Comparison of ENCODE assay signal across 10 cellular contexts in the genomic region with DNA sequence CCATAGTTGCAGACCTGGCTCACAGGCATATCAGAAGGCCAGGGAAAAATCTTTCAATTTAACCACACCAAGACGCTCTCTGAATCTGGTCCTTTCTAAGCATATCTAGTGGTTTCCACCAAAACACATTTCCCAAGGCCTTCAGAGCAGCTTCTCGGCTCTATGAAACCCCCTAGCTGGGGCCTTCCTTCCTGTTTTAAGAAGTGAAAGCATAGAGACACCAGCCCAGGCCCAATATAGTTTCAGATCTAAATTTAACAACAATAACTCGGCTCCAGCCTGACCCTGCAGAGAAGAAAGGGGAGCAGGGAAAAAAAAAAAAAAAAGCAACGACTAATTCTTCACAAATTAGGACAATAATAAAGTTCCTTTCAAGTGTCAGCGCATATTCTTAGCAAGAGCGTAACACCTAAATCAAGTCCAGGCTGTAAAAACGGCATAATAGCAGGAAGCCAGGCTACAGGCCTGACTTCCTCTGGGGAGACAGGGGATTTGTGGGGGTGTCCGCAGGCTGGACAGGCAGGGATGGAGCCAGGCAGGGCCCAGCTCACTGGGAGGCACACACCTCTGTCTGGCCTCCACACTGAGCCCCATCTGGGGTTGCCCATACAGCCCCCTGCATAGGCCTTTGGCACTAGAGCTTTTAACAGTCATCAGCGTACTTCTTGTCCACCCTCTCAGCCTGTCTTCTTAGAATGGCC.
DNase-seq lines count a peak whose midpoint lies in the region; ATAC-seq and TF ChIP-seq lines count a peak whose summit lies in the region.
"Had no signal": no experiment of that assay in that cellular context is flagged by ENCODE, and none has a peak within 500 bp of the region (broad histone marks: within the 10 kb centered on the region; RNA-seq: fewer than 3 reads in every experiment).

No MANE protein-coding gene starts in this region.

- no peak overlapping the region for H3K4me3 ChIP-seq in GM06990 (replicated peaks; ENCODE audit: low read depth, low read length)

- peaks cover 52% of the 10 kb centered on the region for H3K4me1 Mint-ChIP-seq in WTC11
- peaks cover 39% of the 10 kb centered on the region for H3K4me1 Mint-ChIP-seq in type B pancreatic cell (ENCODE audit: unreplicated experiment)

- intact Hi-C loops in left ventricle myocardium superior (cut with micrococcal nuclease) = no loop called here

- CTCF ChIA-PET in WTC11 (lab: Charles Lee) = interaction anchor here (0.6 to 1.4 kb wide), 3 partner anchors 18 to 47 kb away, joined by 3 read pairs; no protein-coding TSS in a partner anchor

- H3K36me3 ChIP-seq in GM06990 (ENCODE audit: control insufficient read depth, insufficient read depth, low read length) = no peaks in the 10 kb centered on the region

- H3K27me3 ChIP-seq in GM06990 (replicated peaks; ENCODE audit: control insufficient read depth, insufficient read depth, low read length) = no peaks in the 10 kb centered on the region

- TF ChIP-seq CTCF in GM06990 (IDR thresholded peaks at IDR 0.05; ENCODE audit: insufficient read depth, low read length, poor library complexity, severe bottlenecking) (no peak), WTC11 (IDR thresholded peaks at IDR 0.05) (no peak), type B pancreatic cell (conservative IDR thresholded peaks at IDR 0.05) (no peak)

- H3K4me3 Mint-ChIP-seq in WTC11 (no peak overlapping the region), type B pancreatic cell (no peak overlapping the region)

- H3K9me3 Mint-ChIP-seq in WTC11 = peaks cover 10% of the 10 kb centered on the region
- peaks cover 14% of the 10 kb centered on the region for H3K9me3 Mint-ChIP-seq in type B pancreatic cell

- peak; percentile 62 for DNase-seq in GM06990 (ENCODE audit: extremely low read depth, insufficient read length)
- peak; percentile 44 for DNase-seq in left ventricle myocardium superior
- DNase-seq in NCI-H1930 (lab: John Stamatoyannopoulos, UW) = no peak
- DNase-seq in HCEC 1CT = no peak
- no peak for DNase-seq in WTC11 (ENCODE audit: low spot score)
- DNase-seq in type B pancreatic cell (ENCODE audit: extremely low spot score, unreplicated experiment) = no peak
- DNase-seq: NCI-H1105, SK-N-SH had no signal

- ATAC-seq in GM21390 (IDR thresholded peaks at IDR 0.05; ENCODE audit: unreplicated experiment) (peak; percentile 86), HG03575 (IDR thresholded peaks at IDR 0.05; ENCODE audit: extremely low read depth, insufficient number of reproducible peaks, low FRiP score, unreplicated experiment) (peak; percentile 61), left ventricle myocardium superior (peak; percentile 74), WTC11 (no peak)

- H3K36me3 Mint-ChIP-seq in WTC11 (no peaks in the 10 kb centered on the region; the same call in 1 of the 2 replicates), type B pancreatic cell (no peaks in the 10 kb centered on the region)

- H3K27me3 Mint-ChIP-seq in WTC11 (ENCODE audit: low read depth) = peaks cover 51% of the 10 kb centered on the region
- no peaks in the 10 kb centered on the region for H3K27me3 Mint-ChIP-seq in type B pancreatic cell

- POLR2A ChIA-PET in WTC11 (lab: Charles Lee) = no interaction called here

- H3K27ac Mint-ChIP-seq in WTC11 = no peak overlapping the region
- no peak overlapping the region for H3K27ac Mint-ChIP-seq in type B pancreatic cell

TF ChIP-seq in WTC11, 78 proteins besides CTCF, POLR2A, EP300 and RAD21 (continues in another document):
- TF ChIP-seq, protein P1, sequence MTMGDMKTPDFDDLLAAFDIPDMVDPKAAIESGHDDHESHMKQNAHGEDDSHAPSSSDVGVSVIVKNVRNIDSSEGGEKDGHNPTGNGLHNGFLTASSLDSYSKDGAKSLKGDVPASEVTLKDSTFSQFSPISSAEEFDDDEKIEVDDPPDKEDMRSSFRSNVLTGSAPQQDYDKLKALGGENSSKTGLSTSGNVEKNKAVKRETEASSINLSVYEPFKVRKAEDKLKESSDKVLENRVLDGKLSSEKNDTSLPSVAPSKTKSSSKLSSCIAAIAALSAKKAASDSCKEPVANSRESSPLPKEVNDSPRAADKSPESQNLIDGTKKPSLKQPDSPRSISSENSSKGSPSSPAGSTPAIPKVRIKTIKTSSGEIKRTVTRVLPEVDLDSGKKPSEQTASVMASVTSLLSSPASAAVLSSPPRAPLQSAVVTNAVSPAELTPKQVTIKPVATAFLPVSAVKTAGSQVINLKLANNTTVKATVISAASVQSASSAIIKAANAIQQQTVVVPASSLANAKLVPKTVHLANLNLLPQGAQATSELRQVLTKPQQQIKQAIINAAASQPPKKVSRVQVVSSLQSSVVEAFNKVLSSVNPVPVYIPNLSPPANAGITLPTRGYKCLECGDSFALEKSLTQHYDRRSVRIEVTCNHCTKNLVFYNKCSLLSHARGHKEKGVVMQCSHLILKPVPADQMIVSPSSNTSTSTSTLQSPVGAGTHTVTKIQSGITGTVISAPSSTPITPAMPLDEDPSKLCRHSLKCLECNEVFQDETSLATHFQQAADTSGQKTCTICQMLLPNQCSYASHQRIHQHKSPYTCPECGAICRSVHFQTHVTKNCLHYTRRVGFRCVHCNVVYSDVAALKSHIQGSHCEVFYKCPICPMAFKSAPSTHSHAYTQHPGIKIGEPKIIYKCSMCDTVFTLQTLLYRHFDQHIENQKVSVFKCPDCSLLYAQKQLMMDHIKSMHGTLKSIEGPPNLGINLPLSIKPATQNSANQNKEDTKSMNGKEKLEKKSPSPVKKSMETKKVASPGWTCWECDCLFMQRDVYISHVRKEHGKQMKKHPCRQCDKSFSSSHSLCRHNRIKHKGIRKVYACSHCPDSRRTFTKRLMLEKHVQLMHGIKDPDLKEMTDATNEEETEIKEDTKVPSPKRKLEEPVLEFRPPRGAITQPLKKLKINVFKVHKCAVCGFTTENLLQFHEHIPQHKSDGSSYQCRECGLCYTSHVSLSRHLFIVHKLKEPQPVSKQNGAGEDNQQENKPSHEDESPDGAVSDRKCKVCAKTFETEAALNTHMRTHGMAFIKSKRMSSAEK (CRISPR knock-in tag; IDR thresholded peaks at IDR 0.05; ENCODE audit: borderline replicate concordance) = no peak
- TF ChIP-seq, protein P2, sequence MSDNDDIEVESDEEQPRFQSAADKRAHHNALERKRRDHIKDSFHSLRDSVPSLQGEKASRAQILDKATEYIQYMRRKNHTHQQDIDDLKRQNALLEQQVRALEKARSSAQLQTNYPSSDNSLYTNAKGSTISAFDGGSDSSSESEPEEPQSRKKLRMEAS (CRISPR knock-in tag; IDR thresholded peaks at IDR 0.05) = no peak
- TF ChIP-seq EMX1 (CRISPR knock-in tag; IDR thresholded peaks at IDR 0.05) (no peak), CREM (CRISPR knock-in tag; IDR thresholded peaks at IDR 0.05) (no peak), TP53 (CRISPR knock-in tag; IDR thresholded peaks at IDR 0.05) (no peak), ATF3 (CRISPR knock-in tag; conservative IDR thresholded peaks at IDR 0.05) (no peak), ATF1 (CRISPR knock-in tag; IDR thresholded peaks at IDR 0.05) (no peak), HMGXB4 (CRISPR knock-in tag; IDR thresholded peaks at IDR 0.05) (no peak), ZNF219 (CRISPR knock-in tag; IDR thresholded peaks at IDR 0.05; ENCODE audit: borderline replicate concordance) (no peak), RORB (CRISPR knock-in tag; IDR thresholded peaks at IDR 0.05) (no peak), ZNF317 (CRISPR knock-in tag; IDR thresholded peaks at IDR 0.05; ENCODE audit: borderline replicate concordance, low read depth) (no peak), ATF6 (CRISPR knock-in tag; IDR thresholded peaks at IDR 0.05) (no peak), ELF4 (CRISPR knock-in tag; IDR thresholded peaks at IDR 0.05; ENCODE audit: low read depth) (no peak)
- TF ChIP-seq, protein P3, sequence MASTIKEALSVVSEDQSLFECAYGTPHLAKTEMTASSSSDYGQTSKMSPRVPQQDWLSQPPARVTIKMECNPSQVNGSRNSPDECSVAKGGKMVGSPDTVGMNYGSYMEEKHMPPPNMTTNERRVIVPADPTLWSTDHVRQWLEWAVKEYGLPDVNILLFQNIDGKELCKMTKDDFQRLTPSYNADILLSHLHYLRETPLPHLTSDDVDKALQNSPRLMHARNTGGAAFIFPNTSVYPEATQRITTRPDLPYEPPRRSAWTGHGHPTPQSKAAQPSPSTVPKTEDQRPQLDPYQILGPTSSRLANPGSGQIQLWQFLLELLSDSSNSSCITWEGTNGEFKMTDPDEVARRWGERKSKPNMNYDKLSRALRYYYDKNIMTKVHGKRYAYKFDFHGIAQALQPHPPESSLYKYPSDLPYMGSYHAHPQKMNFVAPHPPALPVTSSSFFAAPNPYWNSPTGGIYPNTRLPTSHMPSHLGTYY (CRISPR knock-in tag; IDR thresholded peaks at IDR 0.05) = no peak

Comparison
In these comparisons a context has a peak if more than half of its experiments do, and no peak if none do; other contexts are left out.
1. DNase-seq: peak in GM06990 (single experiment) and left ventricle myocardium superior (single experiment); none in NCI-H1930 (0 of 2), HCEC 1CT (single experiment), WTC11 (single experiment) and type B pancreatic cell (single experiment).